Comparison of ENCODE assay signal across 11 cellular contexts in genomic region chr12:92064420-92064819, GRCh38.
DNase-seq lines count a peak whose midpoint lies in the region; ATAC-seq, FAIRE-seq and TF ChIP-seq lines count a peak whose summit lies in the region.
"Had no signal": no experiment of that assay in that cellular context is flagged by ENCODE, and none has a peak within 500 bp of the region (broad histone marks: within the 10 kb centered on the region; RNA-seq: fewer than 3 reads in every experiment).

No MANE protein-coding gene starts in this region.

- no peak overlapping the region for H2AFZ ChIP-seq in OCI-LY3 (ENCODE audit: low read depth, low read length)

- H3K4me1 ChIP-seq in heart left ventricle (peaks cover 0 to 46% (median 11%) of the 10 kb centered on the region in 12 donors), right atrium auricular region (peaks cover 0 to 21% of the 10 kb centered on the region in 2 donors), OCI-LY3 (ENCODE audit: low read length) (peaks cover 73% of the 10 kb centered on the region)

- no peaks in the 10 kb centered on the region for H3K27me3 ChIP-seq in heart left ventricle
- no peaks in the 10 kb centered on the region for H3K27me3 ChIP-seq in right atrium auricular region
- no peaks in the 10 kb centered on the region for H3K27me3 ChIP-seq in OCI-LY3 (ENCODE audit: low read depth, low read length)

- H3K9ac ChIP-seq in OCI-LY3 (ENCODE audit: low read length), result peak overlapping the region; percentile 61

- TF ChIP-seq POLR2A in heart left ventricle (IDR thresholded peaks at IDR 0.05), result no peak
- TF ChIP-seq POLR2A in GM12892 (IDR thresholded peaks at IDR 0.05; ENCODE audit: low read depth, low read length), result no peak

- H3K4me1 Mint-ChIP-seq in type B pancreatic cell (ENCODE audit: unreplicated experiment), result peaks cover 13% of the 10 kb centered on the region

- ATAC-seq in heart left ventricle (peak in 3 of 4 donors; percentile 46 to 56 (median 54)), HG03196 (IDR thresholded peaks at IDR 0.05; ENCODE audit: unreplicated experiment) (no peak)

- intact Hi-C loops in heart left ventricle (cut with DNase I), result no loop called here

- no peak for DNase-seq in heart left ventricle
- DNase-seq in right atrium auricular region (ENCODE audit: low spot score), result no peak
- DNase-seq in inferior parietal cortex (ENCODE audit: extremely low spot score), result peak; percentile 35
- no peak for DNase-seq in type B pancreatic cell (ENCODE audit: extremely low spot score, unreplicated experiment)
- no peak for DNase-seq in RWPE1 (ENCODE audit: low spot score)
- DNase-seq in GM12892 (ENCODE audit: insufficient read length), result no peak
- DNase-seq: activated CD4-positive, alpha-beta T cell treated with anti-CD3 and anti-CD28 coated beads for 1 hour; KBM-7 had no signal

- H3K79me2 ChIP-seq in OCI-LY3 (ENCODE audit: low read length), result peaks cover 42% of the 10 kb centered on the region

- no peak overlapping the region for H3K27ac Mint-ChIP-seq in type B pancreatic cell

- H3K4me2 ChIP-seq in OCI-LY3 (ENCODE audit: low read length), result peak overlapping the region; percentile 74

- H3K4me3 Mint-ChIP-seq in type B pancreatic cell, result peak overlapping the region; percentile 24

- H3K36me3 Mint-ChIP-seq in type B pancreatic cell, result peaks cover 3% of the 10 kb centered on the region

- H3K9me3 ChIP-seq in heart left ventricle (no peaks in the 10 kb centered on the region), right atrium auricular region (no peaks in the 10 kb centered on the region), OCI-LY3 (ENCODE audit: insufficient read depth, low read length) (no peaks in the 10 kb centered on the region)

- POLR2A ChIA-PET in RWPE1 (lab: Yijun Ruan, JAX; ENCODE audit: low non-redundant PET), result no interaction called here

- CTCF ChIA-PET in RWPE1 (lab: Yijun Ruan, JAX), result interaction anchor here (0.6 kb wide), 1 partner anchor 684 kb away, joined by 4 read pairs; no protein-coding TSS in a partner anchor

- no peaks in the 10 kb centered on the region for H4K20me1 ChIP-seq in OCI-LY3 (ENCODE audit: insufficient read depth, low read length)

- H3K4me3 ChIP-seq in heart left ventricle (no peak overlapping the region), right atrium auricular region (no peak overlapping the region), OCI-LY3 (ENCODE audit: low read length) (peak overlapping the region; percentile 60)

- H3K9me3 Mint-ChIP-seq in type B pancreatic cell, result peaks cover 3% of the 10 kb centered on the region

- no peak for FAIRE-seq in GM12892 (lab: Jason Lieb, UNC)

- no peaks in the 10 kb centered on the region for H3K27me3 Mint-ChIP-seq in type B pancreatic cell

- H3K36me3 ChIP-seq in heart left ventricle (no peaks in the 10 kb centered on the region), right atrium auricular region (no peaks in the 10 kb centered on the region), OCI-LY3 (replicated peaks; ENCODE audit: low read depth, low read length) (peaks cover 19% of the 10 kb centered on the region)

- H3K27ac ChIP-seq in heart left ventricle (peak overlapping the region in 1 of 12 donors; percentile 49), right atrium auricular region (peak overlapping the region in 1 of 2 donors; percentile 11), OCI-LY3 (ENCODE audit: low read length) (peak overlapping the region; percentile 87), RWPE1 (no peak overlapping the region)
- H3K27ac ChIP-seq: C4-2B had no signal

- TF ChIP-seq CTCF in heart left ventricle (IDR thresholded peaks at IDR 0.05), result no peak
- TF ChIP-seq CTCF in right atrium auricular region (IDR thresholded peaks at IDR 0.05), result no peak
- no peak for TF ChIP-seq CTCF in OCI-LY3 (IDR thresholded peaks at IDR 0.05; ENCODE audit: low read depth, low read length)
- TF ChIP-seq CTCF in type B pancreatic cell (conservative IDR thresholded peaks at IDR 0.05), result no peak
- TF ChIP-seq CTCF in RWPE1 (conservative IDR thresholded peaks at IDR 0.05; ENCODE audit: low read depth), result no peak

- WGBS in heart left ventricle, 4 donors, result 25 to 47% (median 41%) methylated on average over 1 of the region's 1 CpG
